ENCODE assay signal across 8 cellular contexts in the genomic region with DNA sequence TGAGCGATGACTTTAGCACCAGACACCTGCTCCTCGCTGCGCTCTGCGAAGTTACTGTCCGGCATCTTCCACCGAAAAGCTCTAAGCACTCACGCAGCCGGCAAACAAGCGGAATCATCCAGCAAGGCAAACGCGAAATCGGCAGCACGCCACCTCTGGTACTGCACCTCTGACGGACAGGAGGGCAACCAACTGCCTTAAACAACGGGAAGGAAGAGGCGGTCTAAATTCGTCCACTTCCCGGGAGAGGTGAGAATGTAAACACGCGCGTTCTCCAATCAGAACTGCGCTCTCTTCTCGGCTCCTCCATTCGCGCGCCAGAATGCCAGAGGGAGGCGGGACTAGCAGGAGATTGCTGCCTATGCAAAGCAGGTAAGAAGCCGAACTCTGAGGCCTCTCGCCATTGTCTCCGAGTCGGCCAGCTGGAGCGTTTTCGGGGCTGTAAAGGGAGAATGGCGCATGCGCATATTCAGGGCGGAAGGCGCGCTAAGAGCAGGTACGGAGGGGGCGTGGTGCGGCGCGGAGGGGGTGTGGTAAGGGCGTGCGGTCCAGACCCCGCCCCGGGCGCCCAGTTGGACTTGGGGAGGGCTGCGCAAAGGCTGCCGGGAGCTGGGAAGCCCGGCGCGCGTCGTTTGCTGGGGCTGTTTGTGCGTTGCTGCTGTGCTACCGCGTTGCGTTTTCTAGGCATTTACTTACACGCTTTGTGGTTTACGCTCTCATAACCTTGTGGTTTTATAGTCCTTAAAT. TPM values are rescaled to one million over a fixed set of nuclear protein-coding genes. Genes with fewer than 3 reads are reported as not detected.
DNase-seq lines count a peak whose midpoint lies in the region; ATAC-seq and TF ChIP-seq lines count a peak whose summit lies in the region.

A gene with protein sequence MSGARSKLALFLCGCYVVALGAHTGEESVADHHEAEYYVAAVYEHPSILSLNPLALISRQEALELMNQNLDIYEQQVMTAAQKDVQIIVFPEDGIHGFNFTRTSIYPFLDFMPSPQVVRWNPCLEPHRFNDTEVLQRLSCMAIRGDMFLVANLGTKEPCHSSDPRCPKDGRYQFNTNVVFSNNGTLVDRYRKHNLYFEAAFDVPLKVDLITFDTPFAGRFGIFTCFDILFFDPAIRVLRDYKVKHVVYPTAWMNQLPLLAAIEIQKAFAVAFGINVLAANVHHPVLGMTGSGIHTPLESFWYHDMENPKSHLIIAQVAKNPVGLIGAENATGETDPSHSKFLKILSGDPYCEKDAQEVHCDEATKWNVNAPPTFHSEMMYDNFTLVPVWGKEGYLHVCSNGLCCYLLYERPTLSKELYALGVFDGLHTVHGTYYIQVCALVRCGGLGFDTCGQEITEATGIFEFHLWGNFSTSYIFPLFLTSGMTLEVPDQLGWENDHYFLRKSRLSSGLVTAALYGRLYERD (plus strand): TSS at position 347 of the 747 bp plus-strand sequence. CDS start 33,695 bp downstream, outside the sequence.
A gene (minus strand): TSS at position 171 of the 747 bp plus-strand sequence. CDS start 106 bp downstream, at position 65.

- H3K4me1 Mint-ChIP-seq in Caco-2 (ENCODE audit: low read depth, unreplicated experiment), result no peaks in the 10 kb centered on the region
- H3K4me1 Mint-ChIP-seq in nephron, result peaks cover 22% of the 10 kb centered on the region

- H3K4me3 ChIP-seq in Caco-2 (ENCODE audit: low read depth, low read length), result peak within 1 kb of the TSS; percentile 61
- peak within 1 kb of the TSS; percentile 68 to 99 (median 79) for H3K4me3 ChIP-seq in fibroblast of lung (replicated peaks in 1 of 4; ENCODE audit: control extremely low read depth in 1 of 4, insufficient read depth in 1 of 4, low read depth in 3 of 4, low read length in 4 of 4)
- peak within 1 kb of the TSS; percentile 75 to 100 for H3K4me3 ChIP-seq in stomach smooth muscle (ENCODE audit: low read length in 2 of 2)

- peak within 1 kb of the TSS; percentile 77 for H3K27ac ChIP-seq in fibroblast of lung (ENCODE audit: insufficient read depth, low read length)
- H3K27ac ChIP-seq in stomach smooth muscle (ENCODE audit: low read length), result peak within 1 kb of the TSS; percentile 84

- TF ChIP-seq EP300 in Ishikawa (IDR thresholded peaks at IDR 0.05; ENCODE audit: borderline replicate concordance), result no peak

- H3K36me3 ChIP-seq in Caco-2 (ENCODE audit: control insufficient read depth, insufficient read depth, low read length) (peaks cover 8% of the 10 kb centered on the region), fibroblast of lung (ENCODE audit: control insufficient read depth, insufficient read depth, low read length) (no peaks in the 10 kb centered on the region), stomach smooth muscle (ENCODE audit: control insufficient read depth in 2 of 2, insufficient read depth in 2 of 2, low read length in 2 of 2) (peaks cover 6 to 11% of the 10 kb centered on the region in 2 donors)

- H4K20me1 ChIP-seq in fibroblast of lung (ENCODE audit: control insufficient read depth, extremely low read depth, insufficient read depth, low read length), result no peaks in the 10 kb centered on the region

- BruUV-seq in Caco-2 (replicated peaks; lab: Mats Ljungman, UMichigan), result no TSS peak

- H3K9me3 ChIP-seq in Caco-2, result peaks cover 7% of the 10 kb centered on the region
- no peaks in the 10 kb centered on the region for H3K9me3 ChIP-seq in fibroblast of lung (ENCODE audit: control insufficient read depth, insufficient read depth, low read depth, low read length)
- H3K9me3 ChIP-seq in stomach smooth muscle (ENCODE audit: control insufficient read depth in 2 of 2, low read length in 2 of 2), result no peaks in the 10 kb centered on the region

- H3K36me3 Mint-ChIP-seq in Caco-2 (ENCODE audit: insufficient read depth, unreplicated experiment) (peaks cover 52% of the 10 kb centered on the region), nephron (ENCODE audit: low read depth) (peaks cover 50% of the 10 kb centered on the region)

- peaks cover 5% of the 10 kb centered on the region for H3K79me2 ChIP-seq in fibroblast of lung (ENCODE audit: control insufficient read depth, insufficient read depth, low read length)

- peak; percentile 96 for ATAC-seq in GM21528 (IDR thresholded peaks at IDR 0.05; ENCODE audit: low FRiP score, unreplicated experiment)

- H3K4me2 ChIP-seq in fibroblast of lung (ENCODE audit: extremely low read depth, insufficient read depth, low read length), result peak within 1 kb of the TSS; percentile 97

- intact Hi-C loops in Caco-2 (cut with micrococcal nuclease; ENCODE audit: unreplicated experiment), result no loop called here

- H3K4me1 ChIP-seq in Caco-2 (peaks cover 6% of the 10 kb centered on the region; the same call in 1 of the 2 replicates), fibroblast of lung (ENCODE audit: control insufficient read depth, extremely low read depth, insufficient read depth, low read length) (no peaks in the 10 kb centered on the region), stomach smooth muscle (ENCODE audit: control insufficient read depth, insufficient read depth, low read length) (peaks cover 22% of the 10 kb centered on the region)

- H2AFZ ChIP-seq in fibroblast of lung (ENCODE audit: low read length), result peak within 1 kb of the TSS; percentile 97

- DNase-seq in Caco-2 (peak; percentile 98 to 99), activated T-cell treated with anti-CD3 and anti-CD28 coated beads for 48 hours (ENCODE audit: low read depth) (peak; percentile 98), fibroblast of lung (ENCODE audit: low read depth in 2 of 2) (peak; percentile 99), GOT3 (lab: John Stamatoyannopoulos, UW) (no peak)

- POLR2A ChIA-PET in Caco-2 (lab: Charles Lee), result interaction anchor here (0.5 kb wide), 2 partner anchors 196 to 665 kb away, joined by 5 read pairs; no protein-coding TSS in a partner anchor

- H3K4me3 Mint-ChIP-seq in Caco-2 (ENCODE audit: unreplicated experiment), result peak within 1 kb of the TSS; percentile 100
- peak within 1 kb of the TSS; percentile 99 to 100 (median 100) for H3K4me3 Mint-ChIP-seq in nephron

- H3K9ac ChIP-seq in fibroblast of lung (ENCODE audit: insufficient read depth, low read length) (peak within 1 kb of the TSS; percentile 73), stomach smooth muscle (ENCODE audit: low read length in 2 of 2) (peak within 1 kb of the TSS; percentile 74 to 96)

- H3K27me3 ChIP-seq in Caco-2 (replicated peaks; ENCODE audit: control insufficient read depth, insufficient read depth, low read length), result no peaks in the 10 kb centered on the region
- no peaks in the 10 kb centered on the region for H3K27me3 ChIP-seq in fibroblast of lung (ENCODE audit: control insufficient read depth, insufficient read depth, low read length)
- H3K27me3 ChIP-seq in stomach smooth muscle (ENCODE audit: control insufficient read depth in 1 of 2, insufficient read depth in 2 of 2, low read length in 2 of 2), result no peaks in the 10 kb centered on the region

- CTCF ChIA-PET in Caco-2 (lab: Charles Lee), result interaction anchor here (0.9 kb wide), 1 partner anchor 29 kb away, joined by 5 read pairs; no protein-coding TSS in a partner anchor

- peak; percentile 14 to 43 for TF ChIP-seq CTCF in Caco-2 (IDR thresholded peaks at IDR 0.05; ENCODE audit: insufficient read depth in 1 of 2, low read depth in 1 of 2, low read length in 1 of 2, severe bottlenecking in 1 of 2, unreplicated experiment in 1 of 2)
- peak in 1 of 2 donors; percentile 22 for TF ChIP-seq CTCF in fibroblast of lung (conservative IDR thresholded peaks at IDR 0.05 in 1 of 2, IDR thresholded peaks at IDR 0.05 in 1 of 2; ENCODE audit: low read depth in 1 of 2, low read length in 2 of 2)
- peak in 2 of 3 experiments; percentile 13 to 26 for TF ChIP-seq CTCF in nephron (IDR thresholded peaks at IDR 0.05; ENCODE audit: unreplicated experiment in 3 of 3)

- H3K9me3 Mint-ChIP-seq in Caco-2 (ENCODE audit: unreplicated experiment), result peaks cover 9% of the 10 kb centered on the region
- H3K9me3 Mint-ChIP-seq in nephron, result peaks cover 8% of the 10 kb centered on the region

- H3K27me3 Mint-ChIP-seq in Caco-2 (ENCODE audit: insufficient read depth, unreplicated experiment) (no peaks in the 10 kb centered on the region), nephron (ENCODE audit: low read depth) (no peaks in the 10 kb centered on the region)

- no peak for TF ChIP-seq RAD21 in Ishikawa (IDR thresholded peaks at IDR 0.05; ENCODE audit: low read depth)

- H3K27ac Mint-ChIP-seq in Caco-2 (ENCODE audit: unreplicated experiment) (peak within 1 kb of the TSS; percentile 99), nephron (peak within 1 kb of the TSS; percentile 89 to 99 (median 98))

TF ChIP-seq in Ishikawa, 13 proteins besides CTCF, POLR2A, EP300 and RAD21 (continues in another document):
- peak; percentile 5; the same call in 1 of the 2 replicates for TF ChIP-seq CREB1 (IDR thresholded peaks at IDR 0.05; ENCODE audit: low read depth)
- TF ChIP-seq YY1 (IDR thresholded peaks at IDR 0.05; ENCODE audit: low read depth), result peak; percentile 48
- no peak for TF ChIP-seq TEAD4 (IDR thresholded peaks at IDR 0.05)
- TF ChIP-seq TAF1 (IDR thresholded peaks at IDR 0.05; ENCODE audit: low read depth), result peak; percentile 74

RNA-seq across cellular contexts. Expression of the first gene that starts in this region (rescaled TPM):
- total RNA-seq in Caco-2 (2022) (11.1 and 11.8 TPM in 2 replicates), fibroblast of lung (18.0 and 24.9 TPM in 2 replicates)
- 19.1 and 24.4 TPM in 2 replicates for polyA plus RNA-seq in fibroblast of lung
- polyA plus RNA-seq in fibroblast of lung (2012), result 13.7 and 18.6 TPM in 2 replicates
- 12.3 and 24.7 TPM in 2 replicates for polyA minus RNA-seq in fibroblast of lung (ENCODE audit: low replicate concordance)

RNA-seq across cellular contexts. Expression of the second gene that starts in this region (rescaled TPM):
- total RNA-seq in Caco-2 (2022), result 41.9 and 48.1 TPM in 2 replicates
- total RNA-seq in fibroblast of lung, result 16.4 and 20.6 TPM in 2 replicates
- 16.0 and 17.7 TPM in 2 replicates for polyA plus RNA-seq in fibroblast of lung
- 9.8 and 13.6 TPM in 2 replicates for polyA plus RNA-seq in fibroblast of lung (2012)
- polyA minus RNA-seq in fibroblast of lung (ENCODE audit: low replicate concordance), result 4.1 and 7.7 TPM in 2 replicates
